ENCODE assay signal across 1 cellular context in genomic region chr2:221282386-221282785, GRCh38.
A peak's percentile ranks its signal among the peaks of the same experiment; 100 is the strongest.
TF ChIP-seq lines count a peak whose summit lies in the region.

No MANE protein-coding gene starts in this region.

TF ChIP-seq in HepG2, 621 proteins besides CTCF, POLR2A, EP300 and RAD21 (continued from another document):
- TF ChIP-seq CREB1 (IDR thresholded peaks at IDR 0.05) (peak; percentile 51; the same call in 1 of the 2 replicates), CREB1 (CRISPR knock-in tag; IDR thresholded peaks at IDR 0.05) (no peak)
